Comparison of ENCODE assay signal across 8 cellular contexts in genomic region chr5:98769256-98770157, GRCh38. TPM values are rescaled to one million over a fixed set of nuclear protein-coding genes. Genes with fewer than 3 reads are reported as not detected.
DNase-seq lines count a peak whose midpoint lies in the region; ATAC-seq and TF ChIP-seq lines count a peak whose summit lies in the region.

No MANE protein-coding gene starts in this region.

- H3K9me3 ChIP-seq in endodermal cell (ENCODE audit: control insufficient read depth, low read length), result no peaks in the 10 kb centered on the region

- WGBS in endodermal cell (ENCODE audit: insufficient coverage in 1 of 2, insufficient read length in 1 of 2), 2 experiments, result 0% methylated on average over 15 to 59 of the region's 59 CpGs

- peak; percentile 52 for DNase-seq in D341Med (ENCODE audit: low spot score)
- peak; percentile 85 for DNase-seq in endodermal cell
- DNase-seq in mesothelial cell of epicardium (ENCODE audit: low spot score in 2 of 2, unreplicated experiment in 2 of 2), result no peak
- peak in 40 of 49 donors; percentile 8 to 74 (median 50) for DNase-seq in substantia nigra (lab: John Stamatoyannopoulos, UW)

- ATAC-seq in GM19324 (IDR thresholded peaks at IDR 0.05; ENCODE audit: low FRiP score, unreplicated experiment) (no peak), GM18517 (IDR thresholded peaks at IDR 0.05; ENCODE audit: unreplicated experiment) (no peak)

- H3K27ac Mint-ChIP-seq in endodermal cell (peak overlapping the region; percentile 89), mesothelial cell of epicardium (peak overlapping the region; percentile 9)

- H3K4me1 Mint-ChIP-seq in endodermal cell (peaks cover 25% of the 10 kb centered on the region), mesothelial cell of epicardium (peaks cover 40% of the 10 kb centered on the region)

- peak overlapping the region; percentile 97 for H3K4me3 Mint-ChIP-seq in endodermal cell
- peak overlapping the region; percentile 76 for H3K4me3 Mint-ChIP-seq in mesothelial cell of epicardium

- H3K27me3 ChIP-seq in endodermal cell (ENCODE audit: control insufficient read depth, insufficient read depth, low read length, poor library complexity, severe bottlenecking), result no peaks in the 10 kb centered on the region

- H3K27me3 Mint-ChIP-seq in endodermal cell (ENCODE audit: insufficient read depth), result no peaks in the 10 kb centered on the region
- H3K27me3 Mint-ChIP-seq in mesothelial cell of epicardium (ENCODE audit: low read depth), result peaks cover 42% of the 10 kb centered on the region

- H3K4me1 ChIP-seq in endodermal cell (ENCODE audit: control insufficient read depth, insufficient read depth, low read length), result peaks cover 3% of the 10 kb centered on the region

- no peaks in the 10 kb centered on the region for H3K36me3 ChIP-seq in endodermal cell (ENCODE audit: control insufficient read depth, insufficient read depth, low read length)

- no peak for TF ChIP-seq EP300 in Ishikawa (IDR thresholded peaks at IDR 0.05; ENCODE audit: borderline replicate concordance)

- H3K9ac ChIP-seq in endodermal cell (ENCODE audit: extremely low read depth, low read length, poor library complexity, severe bottlenecking), result peak overlapping the region; percentile 84

- TF ChIP-seq RAD21 in Ishikawa (IDR thresholded peaks at IDR 0.05; ENCODE audit: low read depth), result no peak

- H3K36me3 Mint-ChIP-seq in endodermal cell (ENCODE audit: low read depth), result peaks cover 6% of the 10 kb centered on the region
- no peaks in the 10 kb centered on the region for H3K36me3 Mint-ChIP-seq in mesothelial cell of epicardium

- peak overlapping the region; percentile 74 for H3K27ac ChIP-seq in VCaP
- peak overlapping the region; percentile 50 for H3K27ac ChIP-seq in endodermal cell (ENCODE audit: low read depth, low read length)
- peak overlapping the region; percentile 71 for H3K27ac ChIP-seq in substantia nigra (ENCODE audit: low read depth, low read length, poor library complexity, severe bottlenecking)

- H3K4me3 ChIP-seq in endodermal cell (ENCODE audit: low read length), result peak overlapping the region; percentile 98

- TF ChIP-seq CTCF in VCaP (conservative IDR thresholded peaks at IDR 0.05), result peak; percentile 64
- peak; percentile 64 for TF ChIP-seq CTCF in endodermal cell (conservative IDR thresholded peaks at IDR 0.05)
- TF ChIP-seq CTCF in mesothelial cell of epicardium (IDR thresholded peaks at IDR 0.05; ENCODE audit: unreplicated experiment), result peak; percentile 46

- H3K9me3 Mint-ChIP-seq in endodermal cell (no peaks in the 10 kb centered on the region), mesothelial cell of epicardium (no peaks in the 10 kb centered on the region)

TF ChIP-seq in Ishikawa, 13 proteins besides CTCF, POLR2A, EP300 and RAD21:
- TF ChIP-seq TCF12 (IDR thresholded peaks at IDR 0.05; ENCODE audit: low read depth), result no peak
- no peak for TF ChIP-seq CEBPB (IDR thresholded peaks at IDR 0.05)
- TF ChIP-seq USF1 (IDR thresholded peaks at IDR 0.05), result no peak
- no peak for TF ChIP-seq TAF1 (IDR thresholded peaks at IDR 0.05; ENCODE audit: low read depth)
- TF ChIP-seq ZBTB7A (IDR thresholded peaks at IDR 0.05; ENCODE audit: low read depth), result peak; percentile 7; the same call in 1 of the 2 replicates
- no peak for TF ChIP-seq NFIC (IDR thresholded peaks at IDR 0.05)
- no peak for TF ChIP-seq YY1 (IDR thresholded peaks at IDR 0.05; ENCODE audit: low read depth)
- TF ChIP-seq MAX (IDR thresholded peaks at IDR 0.05), result no peak; the same call in 1 of the 2 replicates
- TF ChIP-seq REST (IDR thresholded peaks at IDR 0.05; ENCODE audit: low read depth), result no peak
TF ChIP-seq in Ishikawa: peak in this region for 1.

RNA-seq across cellular contexts. Expression of gene RGMB, which starts 4.0 kb away (rescaled TPM):
- total RNA-seq in endodermal cell, result 10 to 100 TPM; 60.2 to 71.6 TPM
- polyA plus RNA-seq in endodermal cell (2013, experiment 1 of 2), result 105 TPM
- 81.8 TPM for polyA plus RNA-seq in endodermal cell (2013, experiment 2 of 2)
- total RNA-seq in mesothelial cell of epicardium, result 11.0 to 11.8 TPM (median 11.1 TPM) in 3 replicates

Comparison
In these comparisons a context has a peak if more than half of its experiments do, and no peak if none do; other contexts are left out.
1. DNase-seq: peak in D341Med (single experiment), endodermal cell (single experiment) and substantia nigra (40 of 49); none in mesothelial cell of epicardium (0 of 2).
2. Peak in every context shown above with its lines, with median percentiles within 50 percentile points of each other: H3K27ac ChIP-seq and CTCF ChIP-seq.